ENCODE assay signal across 1 cellular context in the genomic region with DNA sequence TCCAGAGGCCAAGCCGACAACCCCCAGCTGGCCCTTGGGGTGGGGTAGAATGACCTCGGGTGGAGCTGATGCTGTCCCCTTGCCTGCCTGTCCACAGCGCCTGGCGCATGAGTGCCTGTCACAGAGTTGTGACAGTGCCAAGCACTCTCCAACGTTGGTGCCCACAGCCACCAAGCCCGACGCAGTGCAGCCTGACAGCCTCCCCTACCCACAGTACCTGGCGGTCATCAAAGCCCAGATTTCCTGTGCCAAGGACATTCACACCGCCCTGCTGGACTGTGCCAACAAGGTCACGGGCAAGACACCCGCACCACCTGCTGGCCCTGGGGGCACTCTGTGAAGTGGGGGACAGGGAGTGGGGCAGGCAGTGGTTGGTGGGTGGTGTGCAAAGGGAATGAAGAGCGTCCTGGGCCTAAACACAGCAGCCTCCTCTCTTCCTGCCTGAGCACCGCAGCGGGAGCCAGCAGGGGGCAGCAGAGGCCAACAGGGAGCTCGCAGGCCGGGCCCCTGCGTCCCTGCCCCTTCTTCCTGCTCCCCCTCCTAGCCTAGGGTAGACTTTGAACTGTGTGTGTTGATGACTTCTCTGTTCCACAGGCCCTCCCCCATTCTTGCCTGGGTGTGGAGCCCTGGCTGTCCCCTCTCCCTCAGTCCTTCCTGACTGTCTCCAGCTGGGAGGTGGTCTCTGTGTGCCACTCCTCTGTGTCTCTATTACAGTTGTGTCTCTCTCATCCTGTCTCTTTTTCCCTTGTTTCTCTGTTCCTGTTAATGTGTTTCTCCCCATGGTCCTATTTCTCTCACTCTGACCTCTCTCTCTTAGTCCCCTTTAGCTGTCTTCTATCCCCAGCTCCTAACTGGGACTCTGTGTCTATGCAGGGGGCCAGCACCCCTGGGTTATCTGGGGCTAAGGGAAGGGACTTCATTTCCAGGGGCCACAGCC.
TF ChIP-seq lines count a peak whose summit lies in the region.

No MANE protein-coding gene starts in this region.

TF ChIP-seq in K562, 482 proteins besides CTCF, POLR2A, EP300 and RAD21 (continued from another document and continues in another):
- TF ChIP-seq, protein P1, sequence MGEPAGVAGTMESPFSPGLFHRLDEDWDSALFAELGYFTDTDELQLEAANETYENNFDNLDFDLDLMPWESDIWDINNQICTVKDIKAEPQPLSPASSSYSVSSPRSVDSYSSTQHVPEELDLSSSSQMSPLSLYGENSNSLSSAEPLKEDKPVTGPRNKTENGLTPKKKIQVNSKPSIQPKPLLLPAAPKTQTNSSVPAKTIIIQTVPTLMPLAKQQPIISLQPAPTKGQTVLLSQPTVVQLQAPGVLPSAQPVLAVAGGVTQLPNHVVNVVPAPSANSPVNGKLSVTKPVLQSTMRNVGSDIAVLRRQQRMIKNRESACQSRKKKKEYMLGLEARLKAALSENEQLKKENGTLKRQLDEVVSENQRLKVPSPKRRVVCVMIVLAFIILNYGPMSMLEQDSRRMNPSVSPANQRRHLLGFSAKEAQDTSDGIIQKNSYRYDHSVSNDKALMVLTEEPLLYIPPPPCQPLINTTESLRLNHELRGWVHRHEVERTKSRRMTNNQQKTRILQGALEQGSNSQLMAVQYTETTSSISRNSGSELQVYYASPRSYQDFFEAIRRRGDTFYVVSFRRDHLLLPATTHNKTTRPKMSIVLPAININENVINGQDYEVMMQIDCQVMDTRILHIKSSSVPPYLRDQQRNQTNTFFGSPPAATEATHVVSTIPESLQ (CRISPR knock-in tag; IDR thresholded peaks at IDR 0.05), result no peak
- TF ChIP-seq, protein P2, sequence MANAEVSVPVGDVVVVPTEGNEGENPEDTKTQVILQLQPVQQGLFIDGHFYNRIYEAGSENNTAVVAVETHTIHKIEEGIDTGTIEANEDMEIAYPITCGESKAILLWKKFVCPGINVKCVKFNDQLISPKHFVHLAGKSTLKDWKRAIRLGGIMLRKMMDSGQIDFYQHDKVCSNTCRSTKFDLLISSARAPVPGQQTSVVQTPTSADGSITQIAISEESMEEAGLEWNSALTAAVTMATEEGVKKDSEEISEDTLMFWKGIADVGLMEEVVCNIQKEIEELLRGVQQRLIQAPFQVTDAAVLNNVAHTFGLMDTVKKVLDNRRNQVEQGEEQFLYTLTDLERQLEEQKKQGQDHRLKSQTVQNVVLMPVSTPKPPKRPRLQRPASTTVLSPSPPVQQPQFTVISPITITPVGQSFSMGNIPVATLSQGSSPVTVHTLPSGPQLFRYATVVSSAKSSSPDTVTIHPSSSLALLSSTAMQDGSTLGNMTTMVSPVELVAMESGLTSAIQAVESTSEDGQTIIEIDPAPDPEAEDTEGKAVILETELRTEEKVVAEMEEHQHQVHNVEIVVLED (CRISPR knock-in tag; IDR thresholded peaks at IDR 0.05), result no peak
- TF ChIP-seq ZNF121 (CRISPR knock-in tag; conservative IDR thresholded peaks at IDR 0.05) (peak; percentile 63), ZNF165 (CRISPR knock-in tag; IDR thresholded peaks at IDR 0.05; ENCODE audit: borderline replicate concordance) (no peak), YY1 (IDR thresholded peaks at IDR 0.05; ENCODE audit: borderline replicate concordance in 1 of 3, control insufficient read depth in 1 of 3, extremely low read depth in 1 of 3, insufficient read depth in 3 of 3, insufficient read length in 1 of 3, insufficient replicate concordance in 2 of 3, low read depth in 1 of 3, low read length in 2 of 3) (peak in 1 of 3 experiments; percentile 65), LCOR (CRISPR knock-in tag; IDR thresholded peaks at IDR 0.05) (no peak), SIRT6 (IDR thresholded peaks at IDR 0.05; ENCODE audit: low read depth, low read length) (no peak), FOXK2 (conservative IDR thresholded peaks at IDR 0.05 in 1 of 2, IDR thresholded peaks at IDR 0.05 in 1 of 2; ENCODE audit: low read depth in 2 of 2) (no peak), POU5F1 (IDR thresholded peaks at IDR 0.05; ENCODE audit: borderline replicate concordance, low read depth, low read length, partially characterized antibody) (no peak), CBFA2T2 (conservative IDR thresholded peaks at IDR 0.05) (no peak), NBN (IDR thresholded peaks at IDR 0.05; ENCODE audit: low read depth) (no peak), ZNF583 (CRISPR knock-in tag; IDR thresholded peaks at IDR 0.05) (no peak), XRCC4 (IDR thresholded peaks at IDR 0.05; ENCODE audit: extremely low read depth, insufficient read depth, insufficient read length) (no peak), ZNF668 (CRISPR knock-in tag; IDR thresholded peaks at IDR 0.05) (no peak), ZNF347 (CRISPR knock-in tag; IDR thresholded peaks at IDR 0.05; ENCODE audit: low read depth) (no peak), ESRRB (CRISPR knock-in tag; IDR thresholded peaks at IDR 0.05; ENCODE audit: borderline replicate concordance) (no peak), GABPA (tag; conservative IDR thresholded peaks at IDR 0.05; ENCODE audit: low read depth) (peak; percentile 30; the same call in 1 of the 2 replicates), OTX1 (CRISPR knock-in tag; IDR thresholded peaks at IDR 0.05) (no peak), STAT5A (IDR thresholded peaks at IDR 0.05; ENCODE audit: borderline replicate concordance, low read length) (no peak), U2AF2 (optimal IDR thresholded peaks at IDR 0.05; ENCODE audit: low read depth, low read length) (no peak), CREB1 (IDR thresholded peaks at IDR 0.05) (no peak), CREB1 (CRISPR knock-in tag; IDR thresholded peaks at IDR 0.05) (no peak; the same call in 1 of the 2 replicates), CBX2 (IDR thresholded peaks at IDR 0.05; ENCODE audit: insufficient read depth, low read length, poor library complexity, severe bottlenecking) (no peak), MEF2D (tag; conservative IDR thresholded peaks at IDR 0.05; ENCODE audit: low read depth) (no peak), CAMTA2 (CRISPR knock-in tag; conservative IDR thresholded peaks at IDR 0.05) (no peak), CBFB (CRISPR knock-in tag; IDR thresholded peaks at IDR 0.05) (peak; percentile 64; the same call in 1 of the 2 replicates), TAL1 (IDR thresholded peaks at IDR 0.05) (no peak), SMAD2 (IDR thresholded peaks at IDR 0.05; ENCODE audit: low read depth, low read length) (no peak), TARDBP (IDR thresholded peaks at IDR 0.05) (no peak), BRCA1 (IDR thresholded peaks at IDR 0.05) (no peak), BRCA1 (CRISPR knock-in tag; IDR thresholded peaks at IDR 0.05) (no peak), MTA3 (IDR thresholded peaks at IDR 0.05; ENCODE audit: borderline replicate concordance) (no peak)
- TF ChIP-seq, protein P3, sequence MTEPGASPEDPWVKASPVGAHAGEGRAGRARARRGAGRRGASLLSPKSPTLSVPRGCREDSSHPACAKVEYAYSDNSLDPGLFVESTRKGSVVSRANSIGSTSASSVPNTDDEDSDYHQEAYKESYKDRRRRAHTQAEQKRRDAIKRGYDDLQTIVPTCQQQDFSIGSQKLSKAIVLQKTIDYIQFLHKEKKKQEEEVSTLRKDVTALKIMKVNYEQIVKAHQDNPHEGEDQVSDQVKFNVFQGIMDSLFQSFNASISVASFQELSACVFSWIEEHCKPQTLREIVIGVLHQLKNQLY (CRISPR knock-in tag; conservative IDR thresholded peaks at IDR 0.05), result 0 out of 4 replicates have a peak, but pooled peaks of 1 of the 2 experiments have one; percentile 41
- TF ChIP-seq, protein P4, sequence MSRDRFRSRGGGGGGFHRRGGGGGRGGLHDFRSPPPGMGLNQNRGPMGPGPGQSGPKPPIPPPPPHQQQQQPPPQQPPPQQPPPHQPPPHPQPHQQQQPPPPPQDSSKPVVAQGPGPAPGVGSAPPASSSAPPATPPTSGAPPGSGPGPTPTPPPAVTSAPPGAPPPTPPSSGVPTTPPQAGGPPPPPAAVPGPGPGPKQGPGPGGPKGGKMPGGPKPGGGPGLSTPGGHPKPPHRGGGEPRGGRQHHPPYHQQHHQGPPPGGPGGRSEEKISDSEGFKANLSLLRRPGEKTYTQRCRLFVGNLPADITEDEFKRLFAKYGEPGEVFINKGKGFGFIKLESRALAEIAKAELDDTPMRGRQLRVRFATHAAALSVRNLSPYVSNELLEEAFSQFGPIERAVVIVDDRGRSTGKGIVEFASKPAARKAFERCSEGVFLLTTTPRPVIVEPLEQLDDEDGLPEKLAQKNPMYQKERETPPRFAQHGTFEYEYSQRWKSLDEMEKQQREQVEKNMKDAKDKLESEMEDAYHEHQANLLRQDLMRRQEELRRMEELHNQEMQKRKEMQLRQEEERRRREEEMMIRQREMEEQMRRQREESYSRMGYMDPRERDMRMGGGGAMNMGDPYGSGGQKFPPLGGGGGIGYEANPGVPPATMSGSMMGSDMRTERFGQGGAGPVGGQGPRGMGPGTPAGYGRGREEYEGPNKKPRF (IDR thresholded peaks at IDR 0.05; ENCODE audit: low read depth, low read length), result no peak
- TF ChIP-seq, protein P5, sequence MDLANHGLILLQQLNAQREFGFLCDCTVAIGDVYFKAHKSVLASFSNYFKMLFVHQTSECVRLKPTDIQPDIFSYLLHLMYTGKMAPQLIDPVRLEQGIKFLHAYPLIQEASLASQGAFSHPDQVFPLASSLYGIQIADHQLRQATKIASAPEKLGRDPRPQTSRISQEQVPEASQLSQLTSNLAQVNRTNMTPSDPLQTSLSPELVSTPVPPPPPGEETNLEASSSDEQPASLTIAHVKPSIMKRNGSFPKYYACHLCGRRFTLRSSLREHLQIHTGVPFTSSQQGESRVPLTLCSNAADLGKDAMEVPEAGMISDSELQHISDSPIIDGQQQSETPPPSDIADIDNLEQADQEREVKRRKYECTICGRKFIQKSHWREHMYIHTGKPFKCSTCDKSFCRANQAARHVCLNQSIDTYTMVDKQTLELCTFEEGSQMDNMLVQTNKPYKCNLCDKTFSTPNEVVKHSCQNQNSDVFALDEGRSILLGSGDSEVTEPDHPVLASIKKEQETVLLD (IDR thresholded peaks at IDR 0.05), result no peak
- TF ChIP-seq, protein P6, sequence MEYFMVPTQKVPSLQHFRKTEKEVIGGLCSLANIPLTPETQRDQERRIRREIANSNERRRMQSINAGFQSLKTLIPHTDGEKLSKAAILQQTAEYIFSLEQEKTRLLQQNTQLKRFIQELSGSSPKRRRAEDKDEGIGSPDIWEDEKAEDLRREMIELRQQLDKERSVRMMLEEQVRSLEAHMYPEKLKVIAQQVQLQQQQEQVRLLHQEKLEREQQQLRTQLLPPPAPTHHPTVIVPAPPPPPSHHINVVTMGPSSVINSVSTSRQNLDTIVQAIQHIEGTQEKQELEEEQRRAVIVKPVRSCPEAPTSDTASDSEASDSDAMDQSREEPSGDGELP (CRISPR knock-in tag; IDR thresholded peaks at IDR 0.05; ENCODE audit: borderline replicate concordance), result peak; percentile 45; the same call in 1 of the 2 replicates
- TF ChIP-seq, protein P7, sequence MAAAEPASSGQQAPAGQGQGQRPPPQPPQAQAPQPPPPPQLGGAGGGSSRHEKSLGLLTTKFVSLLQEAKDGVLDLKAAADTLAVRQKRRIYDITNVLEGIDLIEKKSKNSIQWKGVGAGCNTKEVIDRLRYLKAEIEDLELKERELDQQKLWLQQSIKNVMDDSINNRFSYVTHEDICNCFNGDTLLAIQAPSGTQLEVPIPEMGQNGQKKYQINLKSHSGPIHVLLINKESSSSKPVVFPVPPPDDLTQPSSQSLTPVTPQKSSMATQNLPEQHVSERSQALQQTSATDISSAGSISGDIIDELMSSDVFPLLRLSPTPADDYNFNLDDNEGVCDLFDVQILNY (CRISPR knock-in tag; IDR thresholded peaks at IDR 0.05), result no peak
- TF ChIP-seq, protein P8, sequence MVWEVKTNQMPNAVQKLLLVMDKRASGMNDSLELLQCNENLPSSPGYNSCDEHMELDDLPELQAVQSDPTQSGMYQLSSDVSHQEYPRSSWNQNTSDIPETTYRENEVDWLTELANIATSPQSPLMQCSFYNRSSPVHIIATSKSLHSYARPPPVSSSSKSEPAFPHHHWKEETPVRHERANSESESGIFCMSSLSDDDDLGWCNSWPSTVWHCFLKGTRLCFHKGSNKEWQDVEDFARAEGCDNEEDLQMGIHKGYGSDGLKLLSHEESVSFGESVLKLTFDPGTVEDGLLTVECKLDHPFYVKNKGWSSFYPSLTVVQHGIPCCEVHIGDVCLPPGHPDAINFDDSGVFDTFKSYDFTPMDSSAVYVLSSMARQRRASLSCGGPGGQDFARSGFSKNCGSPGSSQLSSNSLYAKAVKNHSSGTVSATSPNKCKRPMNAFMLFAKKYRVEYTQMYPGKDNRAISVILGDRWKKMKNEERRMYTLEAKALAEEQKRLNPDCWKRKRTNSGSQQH (CRISPR knock-in tag; IDR thresholded peaks at IDR 0.05), result no peak
- TF ChIP-seq, protein P9, sequence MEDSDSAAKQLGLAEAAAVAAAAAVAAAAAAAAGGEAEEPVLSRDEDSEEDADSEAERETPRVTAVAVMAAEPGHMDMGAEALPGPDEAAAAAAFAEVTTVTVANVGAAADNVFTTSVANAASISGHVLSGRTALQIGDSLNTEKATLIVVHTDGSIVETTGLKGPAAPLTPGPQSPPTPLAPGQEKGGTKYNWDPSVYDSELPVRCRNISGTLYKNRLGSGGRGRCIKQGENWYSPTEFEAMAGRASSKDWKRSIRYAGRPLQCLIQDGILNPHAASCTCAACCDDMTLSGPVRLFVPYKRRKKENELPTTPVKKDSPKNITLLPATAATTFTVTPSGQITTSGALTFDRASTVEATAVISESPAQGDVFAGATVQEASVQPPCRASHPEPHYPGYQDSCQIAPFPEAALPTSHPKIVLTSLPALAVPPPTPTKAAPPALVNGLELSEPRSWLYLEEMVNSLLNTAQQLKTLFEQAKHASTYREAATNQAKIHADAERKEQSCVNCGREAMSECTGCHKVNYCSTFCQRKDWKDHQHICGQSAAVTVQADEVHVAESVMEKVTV (CRISPR knock-in tag; IDR thresholded peaks at IDR 0.05), result peak; percentile 92
- TF ChIP-seq, protein P10, sequence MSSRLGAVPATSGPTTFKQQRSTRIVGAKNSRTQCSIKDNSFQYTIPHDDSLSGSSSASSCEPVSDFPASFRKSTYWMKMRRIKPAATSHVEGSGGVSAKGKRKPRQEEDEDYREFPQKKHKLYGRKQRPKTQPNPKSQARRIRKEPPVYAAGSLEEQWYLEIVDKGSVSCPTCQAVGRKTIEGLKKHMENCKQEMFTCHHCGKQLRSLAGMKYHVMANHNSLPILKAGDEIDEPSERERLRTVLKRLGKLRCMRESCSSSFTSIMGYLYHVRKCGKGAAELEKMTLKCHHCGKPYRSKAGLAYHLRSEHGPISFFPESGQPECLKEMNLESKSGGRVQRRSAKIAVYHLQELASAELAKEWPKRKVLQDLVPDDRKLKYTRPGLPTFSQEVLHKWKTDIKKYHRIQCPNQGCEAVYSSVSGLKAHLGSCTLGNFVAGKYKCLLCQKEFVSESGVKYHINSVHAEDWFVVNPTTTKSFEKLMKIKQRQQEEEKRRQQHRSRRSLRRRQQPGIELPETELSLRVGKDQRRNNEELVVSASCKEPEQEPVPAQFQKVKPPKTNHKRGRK (tag; IDR thresholded peaks at IDR 0.05), result no peak
